Comparison of ENCODE assay signal across 24 cellular contexts in genomic region chr16:15906439-15906838, GRCh38. TPM values are rescaled to one million over a fixed set of nuclear protein-coding genes. Genes with fewer than 3 reads are reported as not detected.
"Had no signal": no experiment of that assay in that cellular context is flagged by ENCODE, and none has a peak within 500 bp of the region (broad histone marks: within the 10 kb centered on the region; RNA-seq: fewer than 3 reads in every experiment).

No MANE protein-coding gene starts in this region.

- H3K27ac ChIP-seq: HL-60, KMS-11, RWPE1 had no signal

- H3K27ac Mint-ChIP-seq: IgD-negative memory B cell had no signal

- ATAC-seq: K562, Panc1, PC-3 had no signal

- H3K36me3 Mint-ChIP-seq: IgD-negative memory B cell had no signal

- H3K4me3 ChIP-seq: K562 had no signal

- DNase-seq: Kasumi-1, MM.1S, NCI-H1092 treated with DMSO at 0.1 percent for 48 hours, NCI-H1436, NCI-H187, NCI-H2029, NCI-H2081 treated with DMSO at 0.1 percent for 48 hours, NCI-H2171, NCI-H226, NCI-H446, NCI-H510A, NCI-H524 treated with DMSO at 0.1 percent for 48 hours, NCI-H69, NCI-H774, PC-3, SHP77 had no signal

- H3K4me3 Mint-ChIP-seq: IgD-negative memory B cell had no signal

- H3K9me3 Mint-ChIP-seq: IgD-negative memory B cell had no signal

- H3K27me3 Mint-ChIP-seq: IgD-negative memory B cell had no signal

RNA-seq across cellular contexts. Expression of gene MYH11, which starts 49.6 kb away (rescaled TPM):
- total RNA-seq: M059J, PC-3, SK-MEL-5 had no signal
